Comparison of ENCODE assay signal across 8 cellular contexts in genomic region chr3:23999012-23999641, GRCh38. TPM values are rescaled to one million over a fixed set of nuclear protein-coding genes. Genes with fewer than 3 reads are reported as not detected.
DNase-seq lines count a peak whose midpoint lies in the region; ATAC-seq and TF ChIP-seq lines count a peak whose summit lies in the region.

No MANE protein-coding gene starts in this region.

- no peaks in the 10 kb centered on the region for H3K9me3 ChIP-seq in lower lobe of right lung

- no peak overlapping the region for H3K4me3 ChIP-seq in lower lobe of right lung

- intact Hi-C loops in lower lobe of right lung (cut with DNase I), result no loop called here

- no peaks in the 10 kb centered on the region for H3K36me3 ChIP-seq in lower lobe of right lung

- H3K27ac ChIP-seq in lower lobe of right lung, result no peak overlapping the region

- H3K27me3 ChIP-seq in lower lobe of right lung (ENCODE audit: low read depth), result no peaks in the 10 kb centered on the region

- H3K4me1 ChIP-seq in lower lobe of right lung, result peaks cover 1% of the 10 kb centered on the region

- ATAC-seq in GM19351 (IDR thresholded peaks at IDR 0.05; ENCODE audit: unreplicated experiment), result peak; percentile 71
- ATAC-seq in lower lobe of right lung, result peak in 1 of 2 donors; percentile 64
- ATAC-seq in HG03460 (IDR thresholded peaks at IDR 0.05; ENCODE audit: unreplicated experiment), result no peak

- DNase-seq in C1 segment of cervical spinal cord (lab: John Stamatoyannopoulos, UW) (peak in 8 of 14 donors; percentile 6 to 65 (median 46)), NCI-H1092 treated with DMSO at 0.1 percent for 48 hours (lab: John Stamatoyannopoulos, UW) (peak; percentile 12), dedifferentiated amniotic fluid mesenchymal stem cell (ENCODE audit: extremely low spot score) (peak; percentile 69), lower lobe of right lung (peak; percentile 60)
- peak; percentile 62 for DNase-seq in activated CD4-positive, CD25-positive, alpha-beta regulatory T cell treated with anti-CD3 and anti-CD28 coated beads, Interleukin-2, amount 50 U/mL, for 72 hours
- DNase-seq in stimulated activated CD8-positive, alpha-beta memory T cell treated with anti-CD3 and anti-CD28 coated beads, Interleukin-15, amount 100 ng/mL, for 4 hours (ENCODE audit: low read depth in 2 of 2), result peak; percentile 6 to 8

- peak; percentile 87 for TF ChIP-seq CTCF in lower lobe of right lung (IDR thresholded peaks at IDR 0.05)

RNA-seq across cellular contexts. Expression of gene NR1D2, which starts 54.0 kb away (rescaled TPM):
- total RNA-seq in lower lobe of right lung, result 53.7 TPM

Comparison
In these comparisons a context has a peak if more than half of its experiments do, and no peak if none do; other contexts are left out.
1. DNase-seq: peak in every context shown above with its lines; median percentile 69 in dedifferentiated amniotic fluid mesenchymal stem cell; 62 in activated CD4-positive, CD25-positive, alpha-beta regulatory T cell treated with anti-CD3 and anti-CD28 coated beads, Interleukin-2, amount 50 U/mL, for 72 hours; 60 in lower lobe of right lung; 46 in C1 segment of cervical spinal cord; 12 in NCI-H1092 treated with DMSO at 0.1 percent for 48 hours; 7 in stimulated activated CD8-positive, alpha-beta memory T cell treated with anti-CD3 and anti-CD28 coated beads, Interleukin-15, amount 100 ng/mL, for 4 hours.